25 cellular contexts compared by ENCODE assay signal in genomic region chr16:56918467-56919012, GRCh38. TPM values are rescaled to one million over a fixed set of nuclear protein-coding genes. Genes with fewer than 3 reads are reported as not detected.
A peak's percentile ranks its signal among the peaks of the same experiment; 100 is the strongest.
DNase-seq lines count a peak whose midpoint lies in the region; ATAC-seq, FAIRE-seq and TF ChIP-seq lines count a peak whose summit lies in the region.
"Had no signal": no experiment of that assay in that cellular context is flagged by ENCODE, and none has a peak within 500 bp of the region (broad histone marks: within the 10 kb centered on the region; RNA-seq: fewer than 3 reads in every experiment).

No MANE protein-coding gene starts in this region.

- in situ Hi-C loops in HepG2 (cut with HindIII; ENCODE audit: extremely low pct_ligation_motif_present, low pct_unique_long_range_greater_than_20kb) (no loop called here), K562 (cut with MboI) (no loop called here), HAP-1 (cut with MboI; ENCODE audit: low sequenced_read_pairs) (no loop called here)

- no peak for TF ChIP-seq CTCF in HepG2 (CRISPR knock-in tag; IDR thresholded peaks at IDR 0.05)
- TF ChIP-seq CTCF in right lobe of liver (IDR thresholded peaks at IDR 0.05): no peak
- no peak for TF ChIP-seq CTCF in K562 (IDR thresholded peaks at IDR 0.05 in 2 of 3, conservative IDR thresholded peaks at IDR 0.05 in 1 of 3; ENCODE audit: insufficient read depth in 2 of 3, low read depth in 1 of 3, low read length in 3 of 3)
- TF ChIP-seq CTCF in pancreas (IDR thresholded peaks at IDR 0.05): no peak
- TF ChIP-seq CTCF in vagina (IDR thresholded peaks at IDR 0.05): no peak

- FAIRE-seq in HepG2 (lab: Jason Lieb, UNC) (no peak), K562 (lab: Jason Lieb, UNC) (no peak), pancreas (lab: Jason Lieb, UNC) (no peak)

- H3K27me3 ChIP-seq in HepG2 (ENCODE audit: control insufficient read depth in 1 of 2, insufficient read depth in 2 of 2, low read length in 2 of 2) (no peaks in the 10 kb centered on the region), right lobe of liver (no peaks in the 10 kb centered on the region), K562 (ENCODE audit: control insufficient read depth in 2 of 2, insufficient read depth in 2 of 2, low read length in 2 of 2) (peaks cover 42 to 60% of the 10 kb centered on the region in 2 experiments), pancreas (no peaks in the 10 kb centered on the region), HAP-1 (ENCODE audit: low read depth) (no peaks in the 10 kb centered on the region), vagina (no peaks in the 10 kb centered on the region)
- H3K27me3 ChIP-seq: BLaER1, neural progenitor cell, right atrium auricular region, upper lobe of right lung had no signal

- peak overlapping the region; percentile 54 for H3K4me2 ChIP-seq in HepG2 (ENCODE audit: low read depth, low read length)
- H3K4me2 ChIP-seq in K562 (ENCODE audit: insufficient read depth, low read length): no peak overlapping the region
- H3K4me2 ChIP-seq: neural progenitor cell had no signal

- no peak for TF ChIP-seq RAD21 in HepG2 (CRISPR knock-in tag; IDR thresholded peaks at IDR 0.05)
- no peak for TF ChIP-seq RAD21 in K562 (CRISPR knock-in tag; conservative IDR thresholded peaks at IDR 0.05 in 1 of 2, IDR thresholded peaks at IDR 0.05 in 1 of 2)

- no peak overlapping the region for H2AFZ ChIP-seq in HepG2 (ENCODE audit: low read length)
- H2AFZ ChIP-seq in K562 (ENCODE audit: low read depth, low read length): no peak overlapping the region
- H2AFZ ChIP-seq: neural progenitor cell had no signal

- H3K79me2 ChIP-seq in HepG2 (ENCODE audit: insufficient read depth, low read length) (no peaks in the 10 kb centered on the region), K562 (ENCODE audit: control insufficient read depth, insufficient read depth, low read length) (no peaks in the 10 kb centered on the region)

- peaks cover 88% of the 10 kb centered on the region for H3K4me1 ChIP-seq in HepG2 (ENCODE audit: insufficient read depth, low read length)
- H3K4me1 ChIP-seq in right lobe of liver: peaks cover 0 to 13% (median 5%) of the 10 kb centered on the region in 4 donors
- no peaks in the 10 kb centered on the region; a peak in 1 of 5 replicates for H3K4me1 ChIP-seq in K562 (replicated peaks in 1 of 2; ENCODE audit: control insufficient read depth in 2 of 2, insufficient read depth in 2 of 2, low read length in 2 of 2)
- H3K4me1 ChIP-seq in pancreas: peaks cover 26 to 49% (median 34%) of the 10 kb centered on the region in 3 donors
- H3K4me1 ChIP-seq in HAP-1: no peaks in the 10 kb centered on the region
- H3K4me1 ChIP-seq in vagina: peaks cover 27% of the 10 kb centered on the region
- H3K4me1 ChIP-seq: neural progenitor cell had no signal

- 88% methylated on average over 12 of the region's 12 CpGs for WGBS in HepG2 (ENCODE audit: low lambda C conversion rate)
- WGBS in right lobe of liver (ENCODE audit: insufficient coverage, low coverage, low lambda C conversion rate, missing lambda C conversion rate): 83% methylated on average over 10 of the region's 12 CpGs
- WGBS in K562 (ENCODE audit: insufficient coverage, low coverage, missing lambda C conversion rate): under 1% methylated on average over 12 of the region's 12 CpGs
- 40 to 69% methylated on average over 12 of the region's 12 CpGs for WGBS in pancreas, 2 donors

- ATAC-seq in HepG2 (no peak), right lobe of liver (no peak), K562 (peak; percentile 46), pancreas (peak in 1 of 4 donors; percentile 13), GM19455 (IDR thresholded peaks at IDR 0.05; ENCODE audit: unreplicated experiment) (no peak)
- ATAC-seq: upper lobe of right lung, WTC11 had no signal

- intact Hi-C loops in HepG2 (cut with micrococcal nuclease; ENCODE audit: unreplicated experiment): no loop called here
- intact Hi-C loops in right lobe of liver (cut with DNase I): no loop called here
- intact Hi-C loops in K562 (cut with micrococcal nuclease): no loop called here
- intact Hi-C loops in pancreas (cut with DNase I): no loop called here
- intact Hi-C loops in vagina (cut with DNase I): no loop called here

- H3K4me3 ChIP-seq in HepG2 (replicated peaks in 1 of 3; ENCODE audit: insufficient read depth in 1 of 3, low read depth in 2 of 3, low read length in 3 of 3) (no peak overlapping the region), right lobe of liver (no peak overlapping the region), K562 (no peak overlapping the region), pancreas (peak overlapping the region in 3 of 4 donors; percentile 2 to 29 (median 21)), HAP-1 (no peak overlapping the region), vagina (no peak overlapping the region)
- H3K4me3 ChIP-seq: BLaER1, neural progenitor cell, right atrium auricular region, SK-N-MC, upper lobe of right lung had no signal

- POLR2A ChIA-PET in HepG2 (lab: Yijun Ruan, JAX) (interaction anchor here (0.9 to 8.7 kb wide), 7 partner anchors 8 to 104 kb away, joined by 3 to 232 read pairs (median 7); partner anchors contain the start of gene HERPUD1), K562 (lab: Yijun Ruan, JAX) (interaction anchor here (0.9 to 5.5 kb wide), 2 partner anchors 14 to 22 kb away, joined by 3 to 79 read pairs; partner anchors contain the start of gene HERPUD1)

- H3K36me3 ChIP-seq in HepG2 (replicated peaks in 1 of 2; ENCODE audit: control insufficient read depth in 1 of 2, insufficient read depth in 2 of 2, low read length in 2 of 2) (no peaks in the 10 kb centered on the region), right lobe of liver (no peaks in the 10 kb centered on the region), K562 (ENCODE audit: control insufficient read depth, insufficient read depth, low read length) (no peaks in the 10 kb centered on the region), pancreas (no peaks in the 10 kb centered on the region), HAP-1 (replicated peaks) (no peaks in the 10 kb centered on the region), vagina (no peaks in the 10 kb centered on the region)
- H3K36me3 ChIP-seq: BLaER1, neural progenitor cell, right atrium auricular region, upper lobe of right lung had no signal

- BruUV-seq in HepG2 (replicated peaks; lab: Mats Ljungman, UMichigan) (no TSS peak), K562 (replicated peaks; lab: Mats Ljungman, UMichigan) (no TSS peak)

- H4K20me1 ChIP-seq in HepG2 (ENCODE audit: insufficient read depth, low read length): no peaks in the 10 kb centered on the region
- H4K20me1 ChIP-seq in K562 (replicated peaks; ENCODE audit: control insufficient read depth, insufficient read depth, low read length): peaks cover 4% of the 10 kb centered on the region
- H4K20me1 ChIP-seq: BLaER1 had no signal

- CTCF ChIA-PET in HepG2 (lab: Yijun Ruan, JAX; ENCODE audit: low intra/inter-chr PET ratio, low total read pairs) (no interaction called here), K562 (lab: Yijun Ruan, JAX; ENCODE audit: low intra/inter-chr PET ratio) (no interaction called here)

- H3K27ac ChIP-seq in HepG2 (ENCODE audit: extremely low read length, insufficient read depth, low read length) (peak overlapping the region; percentile 59), right lobe of liver (no peak overlapping the region), K562 (ENCODE audit: extremely low read depth, low read depth, low read length) (no peak overlapping the region), pancreas (peak overlapping the region; percentile 58 to 82 (median 74)), vagina (no peak overlapping the region)
- H3K27ac ChIP-seq: BLaER1, HL-60, neural progenitor cell, right atrium auricular region, SK-N-MC, upper lobe of right lung had no signal

- no peak for DNase-seq in HepG2 (ENCODE audit: low spot score)
- DNase-seq in right lobe of liver: no peak
- DNase-seq in K562 (ENCODE audit: extremely low read depth in 1 of 4, low spot score in 3 of 4): no peak
- no peak for DNase-seq in pancreas
- DNase-seq in HAP-1 (ENCODE audit: low spot score in 2 of 2): no peak
- no peak for DNase-seq in vagina (ENCODE audit: extremely low spot score in 2 of 2)
- no peak for DNase-seq in SIG-M5 (lab: John Stamatoyannopoulos, UW)
- DNase-seq: activated gamma-delta T cell treated with Interleukin-2 at 50 U/mL for 16 hours; activated T-cell treated with anti-CD3 and anti-CD28 coated beads, Interleukin-2, amount 50 U/mL, for 1 hour; amniotic stem cell; EL; GOT3; NCI-H2081 treated with DMSO at 0.1 percent for 48 hours; NCI-H446; NK-92 treated with Interleukin-12 subunit alpha and Interleukin-12 subunit beta, amount 100 ng/mL, for 24 hours; upper lobe of right lung had no signal

- H3K9me3 ChIP-seq in HepG2 (ENCODE audit: low read length): no peaks in the 10 kb centered on the region
- no peaks in the 10 kb centered on the region for H3K9me3 ChIP-seq in right lobe of liver
- no peaks in the 10 kb centered on the region for H3K9me3 ChIP-seq in K562 (replicated peaks; ENCODE audit: control insufficient read depth, insufficient read depth, low read depth, low read length)
- no peaks in the 10 kb centered on the region for H3K9me3 ChIP-seq in pancreas
- no peaks in the 10 kb centered on the region for H3K9me3 ChIP-seq in HAP-1
- no peaks in the 10 kb centered on the region for H3K9me3 ChIP-seq in vagina
- H3K9me3 ChIP-seq: BLaER1, right atrium auricular region, upper lobe of right lung had no signal

- no peaks in the 10 kb centered on the region for H3K9me1 ChIP-seq in K562 (ENCODE audit: control insufficient read depth, insufficient read depth, low read length)

- H3K9ac ChIP-seq in HepG2 (ENCODE audit: insufficient read depth, low read depth, low read length): no peak overlapping the region
- H3K9ac ChIP-seq in K562 (ENCODE audit: insufficient read depth in 1 of 2, low read depth in 2 of 2, low read length in 2 of 2): no peak overlapping the region
- H3K9ac ChIP-seq: BLaER1, neural progenitor cell had no signal

- no peak for TF ChIP-seq POLR2A in HepG2 (IDR thresholded peaks at IDR 0.05; ENCODE audit: insufficient read depth in 1 of 2, low read depth in 2 of 2, low read length in 2 of 2)
- no peak for TF ChIP-seq POLR2A in right lobe of liver (IDR thresholded peaks at IDR 0.05)
- TF ChIP-seq POLR2A in K562 (conservative IDR thresholded peaks at IDR 0.05): no peak
- TF ChIP-seq POLR2A in vagina (IDR thresholded peaks at IDR 0.05): no peak

- TF ChIP-seq EP300 in HepG2 (IDR thresholded peaks at IDR 0.05; ENCODE audit: low read depth in 2 of 2, low read length in 2 of 2) (no peak), HepG2 (CRISPR knock-in tag; IDR thresholded peaks at IDR 0.05; ENCODE audit: borderline replicate concordance) (no peak), K562 (IDR thresholded peaks at IDR 0.05; ENCODE audit: low read length) (no peak)

RNA-seq across cellular contexts. Expression of gene HERPUD1, which starts 13.4 kb away (rescaled TPM):
- total RNA-seq in HepG2 (2016; rRNA removed; fragmentation: Illumina TruSeq; extraction: Trizol) (65.3 and 96.2 TPM in 2 replicates), right lobe of liver (100 to 1,000 TPM; 103 to 185 (median 133) TPM), K562 (2014; rRNA removed) (25.8 and 26.8 TPM in 2 replicates), K562 (2014; rRNA removed; fragmentation: Illumina TruSeq; extraction: Trizol) (49.3 and 65.4 TPM in 2 replicates), K562 (2015; rRNA removed; fragmentation: Illumina TruSeq; extraction: Trizol) (18.1 and 19.2 TPM in 2 replicates), K562 (2021) (54.4 and 60.7 TPM in 2 replicates), pancreas (100 to 1,000 TPM; 165 to 298 (median 238) TPM), vagina (97.7 TPM)
- total RNA-seq in HepG2 (2016; cell fraction: cytosol; rRNA removed; fragmentation: Illumina TruSeq; extraction: Trizol; ENCODE audit: low read depth): 30.1 and 30.9 TPM in 2 replicates
- total RNA-seq in HepG2 (2016; cell fraction: insoluble cytoplasmic fraction; rRNA removed; fragmentation: Illumina TruSeq; extraction: Trizol): 63.9 and 93.3 TPM in 2 replicates
- 64.8 and 86.4 TPM in 2 replicates for total RNA-seq in HepG2 (2016; cell fraction: membrane; rRNA removed; fragmentation: Illumina TruSeq; extraction: Trizol)
- total RNA-seq in HepG2 (2016; cell fraction: nucleus; rRNA removed; fragmentation: Illumina TruSeq; extraction: Trizol): 133 and 155 TPM in 2 replicates
- polyA plus RNA-seq in HepG2 (2011; rRNA removed) (311 and 323 TPM in 2 replicates), K562 (2011; rRNA removed) (50.0 and 90.9 TPM in 2 replicates), K562 (2014; fragmentation: Illumina TruSeq; extraction: Trizol) (57.8 and 60.7 TPM in 2 replicates), K562 (2014; fragmentation: Nextera tagmentation; extraction: Ambion mirVana) (10 to 100 TPM; 14.2 to 17.8 TPM), K562 (2014; rRNA removed) (32.0 and 37.4 TPM in 2 replicates), pancreas (100 to 1,000 TPM in 1 of 2 donors, 10 to 100 TPM in 1; 78.2 to 144 TPM)
- polyA plus RNA-seq in HepG2 (2011; cell fraction: cytosol; rRNA removed): 179 and 230 TPM in 2 replicates
- polyA plus RNA-seq in HepG2 (2011; cell fraction: nucleus; rRNA removed): 192 and 208 TPM in 2 replicates
- 165 and 190 TPM in 2 replicates for polyA plus RNA-seq in HepG2 (2012)
- 33.0 and 44.6 TPM in 2 replicates for polyA plus RNA-seq in HepG2 (2016; cell fraction: cytosol; fragmentation: Illumina TruSeq; extraction: Trizol; ENCODE audit: low read depth)
- polyA plus RNA-seq in HepG2 (2016; cell fraction: insoluble cytoplasmic fraction; fragmentation: Illumina TruSeq; extraction: Trizol; ENCODE audit: low read depth): 80.1 and 93.2 TPM in 2 replicates
- 58.1 and 78.2 TPM in 2 replicates for polyA plus RNA-seq in HepG2 (2016; cell fraction: membrane; fragmentation: Illumina TruSeq; extraction: Trizol; ENCODE audit: low read depth)
- polyA plus RNA-seq in HepG2 (2016; cell fraction: nucleus; fragmentation: Illumina TruSeq; extraction: Trizol; ENCODE audit: insufficient read depth, low read depth): 216 and 231 TPM in 2 replicates
- polyA minus RNA-seq in HepG2 (2011; rRNA and poly(A)+ RNA removed; ENCODE audit: low replicate concordance): 206 and 472 TPM in 2 replicates
- 126 and 139 TPM in 2 replicates for polyA minus RNA-seq in HepG2 (2011; cell fraction: cytosol; rRNA and poly(A)+ RNA removed)
- polyA minus RNA-seq in HepG2 (2011; cell fraction: nucleus; rRNA and poly(A)+ RNA removed): 287 and 365 TPM in 2 replicates
- 163 and 256 TPM in 2 replicates for total RNA-seq in K562 (2011; cell fraction: chromatin; rRNA removed; ENCODE audit: low replicate concordance)
- 127 and 147 TPM in 2 replicates for total RNA-seq in K562 (2011; cell fraction: nucleolus; rRNA removed)
- 170 and 203 TPM in 2 replicates for total RNA-seq in K562 (2011; cell fraction: nucleoplasm; rRNA removed)
- 36.4 and 59.0 TPM in 2 replicates for polyA plus RNA-seq in K562 (2011; cell fraction: cytosol; rRNA removed)
- 92.5 and 115 TPM in 2 replicates for polyA plus RNA-seq in K562 (2011; cell fraction: nucleus; rRNA removed)
- polyA plus RNA-seq in K562 (2012): 28.0 and 112 TPM in 2 replicates
- 49.2 and 70.6 TPM in 2 replicates for polyA minus RNA-seq in K562 (2011; rRNA and poly(A)+ RNA removed)
- 36.1 and 42.5 TPM in 2 replicates for polyA minus RNA-seq in K562 (2011; cell fraction: cytosol; rRNA and poly(A)+ RNA removed)
- 36.1 and 75.2 TPM in 2 replicates for polyA minus RNA-seq in K562 (2011; cell fraction: nucleus; rRNA and poly(A)+ RNA removed)

RNA-seq across cellular contexts. Expression of gene CETP, which starts 43.2 kb away (rescaled TPM):
- 0.31 TPM in 1 of 2 replicates, not detected in the other for total RNA-seq in HepG2 (2016; rRNA removed; fragmentation: Illumina TruSeq; extraction: Trizol)
- not detected in 2 replicates for total RNA-seq in HepG2 (2016; cell fraction: cytosol; rRNA removed; fragmentation: Illumina TruSeq; extraction: Trizol; ENCODE audit: low read depth)
- 0.17 TPM in 1 of 2 replicates, not detected in the other for total RNA-seq in HepG2 (2016; cell fraction: insoluble cytoplasmic fraction; rRNA removed; fragmentation: Illumina TruSeq; extraction: Trizol)
- total RNA-seq in HepG2 (2016; cell fraction: membrane; rRNA removed; fragmentation: Illumina TruSeq; extraction: Trizol): 0.14 and 0.25 TPM in 2 replicates
- total RNA-seq in HepG2 (2016; cell fraction: nucleus; rRNA removed; fragmentation: Illumina TruSeq; extraction: Trizol): 0.28 TPM in 2 replicates
- polyA plus RNA-seq in HepG2 (2011; rRNA removed): 9.8 and 15.7 TPM in 2 replicates
- 7.5 and 11.8 TPM in 2 replicates for polyA plus RNA-seq in HepG2 (2011; cell fraction: cytosol; rRNA removed)
- polyA plus RNA-seq in HepG2 (2011; cell fraction: nucleus; rRNA removed): 8.6 and 9.0 TPM in 2 replicates
- polyA plus RNA-seq in HepG2 (2012): 1.5 and 3.1 TPM in 2 replicates
- polyA plus RNA-seq in HepG2 (2016; cell fraction: cytosol; fragmentation: Illumina TruSeq; extraction: Trizol; ENCODE audit: low read depth): 0.25 and 0.33 TPM in 2 replicates
- polyA plus RNA-seq in HepG2 (2016; cell fraction: insoluble cytoplasmic fraction; fragmentation: Illumina TruSeq; extraction: Trizol; ENCODE audit: low read depth): 0.32 and 0.36 TPM in 2 replicates
- polyA plus RNA-seq in HepG2 (2016; cell fraction: membrane; fragmentation: Illumina TruSeq; extraction: Trizol; ENCODE audit: low read depth): 0.11 and 0.17 TPM in 2 replicates
- polyA plus RNA-seq in HepG2 (2016; cell fraction: nucleus; fragmentation: Illumina TruSeq; extraction: Trizol; ENCODE audit: insufficient read depth, low read depth): 0.56 and 0.62 TPM in 2 replicates
- 0.07 and 7.1 TPM in 2 replicates for polyA minus RNA-seq in HepG2 (2011; rRNA and poly(A)+ RNA removed; ENCODE audit: low replicate concordance)
- 2.1 and 4.2 TPM in 2 replicates for polyA minus RNA-seq in HepG2 (2011; cell fraction: cytosol; rRNA and poly(A)+ RNA removed)
- 1.5 and 2.5 TPM in 2 replicates for polyA minus RNA-seq in HepG2 (2011; cell fraction: nucleus; rRNA and poly(A)+ RNA removed)
- 10 to 100 TPM in 1 of 6 experiments, 1 to 10 TPM in 4, under 1 TPM in 1; 0.62 to 11.8 (median 4.7) TPM for total RNA-seq in right lobe of liver
- 0.37 TPM in 1 of 2 replicates, not detected in the other for total RNA-seq in K562 (2011; cell fraction: chromatin; rRNA removed; ENCODE audit: low replicate concordance)
- total RNA-seq in K562 (2011; cell fraction: nucleolus; rRNA removed): 0.17 TPM in 1 of 2 replicates, not detected in the other
- total RNA-seq in K562 (2011; cell fraction: nucleoplasm; rRNA removed): not detected in 2 replicates
- not detected in 2 replicates for total RNA-seq in K562 (2014; rRNA removed)
- not detected in 2 replicates for total RNA-seq in K562 (2014; rRNA removed; fragmentation: Illumina TruSeq; extraction: Trizol)
- not detected in 2 replicates for total RNA-seq in K562 (2015; rRNA removed; fragmentation: Illumina TruSeq; extraction: Trizol)
- not detected in 2 replicates for total RNA-seq in K562 (2021)
- 0.05 TPM in 1 of 2 replicates, not detected in the other for polyA plus RNA-seq in K562 (2011; rRNA removed)
- polyA plus RNA-seq in K562 (2011; cell fraction: cytosol; rRNA removed): 0.06 TPM in 1 of 2 replicates, not detected in the other
- polyA plus RNA-seq in K562 (2011; cell fraction: nucleus; rRNA removed): 0.06 and 0.30 TPM in 2 replicates
- polyA plus RNA-seq in K562 (2012): 0.06 TPM in 1 of 2 replicates, not detected in the other
- not detected in 2 replicates for polyA plus RNA-seq in K562 (2014; fragmentation: Illumina TruSeq; extraction: Trizol)
- polyA plus RNA-seq in K562 (2014; fragmentation: Nextera tagmentation; extraction: Ambion mirVana): under 1 TPM in 1 of 2 experiments, not detected in 1; 0.07 TPM
- polyA plus RNA-seq in K562 (2014; rRNA removed): 0.11 TPM in 1 of 2 replicates, not detected in the other
- polyA minus RNA-seq in K562 (2011; rRNA and poly(A)+ RNA removed): not detected in 2 replicates
- polyA minus RNA-seq in K562 (2011; cell fraction: cytosol; rRNA and poly(A)+ RNA removed): not detected in 2 replicates
- polyA minus RNA-seq in K562 (2011; cell fraction: nucleus; rRNA and poly(A)+ RNA removed): not detected in 2 replicates
- under 1 TPM in 5 of 6 donors, not detected in 1; 0.12 to 0.28 (median 0.21) TPM for total RNA-seq in pancreas
- 1 to 10 TPM in 1 of 2 donors, under 1 TPM in 1; 0.26 to 1.0 TPM for polyA plus RNA-seq in pancreas
- not detected for total RNA-seq in vagina
- total RNA-seq: M059J, right atrium auricular region, WTC11 had no signal

RNA-seq across cellular contexts. Expression of gene SLC12A3, which starts 53.5 kb away (rescaled TPM):
- not detected in 2 replicates for total RNA-seq in HepG2 (2016; rRNA removed; fragmentation: Illumina TruSeq; extraction: Trizol)
- total RNA-seq in HepG2 (2016; cell fraction: cytosol; rRNA removed; fragmentation: Illumina TruSeq; extraction: Trizol; ENCODE audit: low read depth): 0.35 TPM in 1 of 2 replicates, not detected in the other
- total RNA-seq in HepG2 (2016; cell fraction: insoluble cytoplasmic fraction; rRNA removed; fragmentation: Illumina TruSeq; extraction: Trizol): not detected in 2 replicates
- total RNA-seq in HepG2 (2016; cell fraction: membrane; rRNA removed; fragmentation: Illumina TruSeq; extraction: Trizol): 0.07 and 0.40 TPM in 2 replicates
- not detected in 2 replicates for total RNA-seq in HepG2 (2016; cell fraction: nucleus; rRNA removed; fragmentation: Illumina TruSeq; extraction: Trizol)
- 5.1 and 6.2 TPM in 2 replicates for polyA plus RNA-seq in HepG2 (2011; rRNA removed)
- polyA plus RNA-seq in HepG2 (2011; cell fraction: cytosol; rRNA removed): 1.6 and 1.7 TPM in 2 replicates
- polyA plus RNA-seq in HepG2 (2011; cell fraction: nucleus; rRNA removed): 21.0 and 30.1 TPM in 2 replicates
- polyA plus RNA-seq in HepG2 (2012): 1.9 and 3.9 TPM in 2 replicates
- polyA plus RNA-seq in HepG2 (2016; cell fraction: cytosol; fragmentation: Illumina TruSeq; extraction: Trizol; ENCODE audit: low read depth): not detected in 2 replicates
- not detected in 2 replicates for polyA plus RNA-seq in HepG2 (2016; cell fraction: insoluble cytoplasmic fraction; fragmentation: Illumina TruSeq; extraction: Trizol; ENCODE audit: low read depth)
- polyA plus RNA-seq in HepG2 (2016; cell fraction: membrane; fragmentation: Illumina TruSeq; extraction: Trizol; ENCODE audit: low read depth): not detected in 2 replicates
- polyA plus RNA-seq in HepG2 (2016; cell fraction: nucleus; fragmentation: Illumina TruSeq; extraction: Trizol; ENCODE audit: insufficient read depth, low read depth): not detected in 2 replicates
- 8.9 and 232 TPM in 2 replicates for polyA minus RNA-seq in HepG2 (2011; rRNA and poly(A)+ RNA removed; ENCODE audit: low replicate concordance)
- 2.2 and 2.3 TPM in 2 replicates for polyA minus RNA-seq in HepG2 (2011; cell fraction: cytosol; rRNA and poly(A)+ RNA removed)
- 7.0 and 7.5 TPM in 2 replicates for polyA minus RNA-seq in HepG2 (2011; cell fraction: nucleus; rRNA and poly(A)+ RNA removed)
- not detected for total RNA-seq in right lobe of liver
- not detected in 2 replicates for total RNA-seq in K562 (2011; cell fraction: chromatin; rRNA removed; ENCODE audit: low replicate concordance)
- total RNA-seq in K562 (2011; cell fraction: nucleolus; rRNA removed): not detected in 2 replicates
- total RNA-seq in K562 (2011; cell fraction: nucleoplasm; rRNA removed): not detected in 2 replicates
- not detected in 2 replicates for total RNA-seq in K562 (2014; rRNA removed)
- not detected in 2 replicates for total RNA-seq in K562 (2014; rRNA removed; fragmentation: Illumina TruSeq; extraction: Trizol)
- total RNA-seq in K562 (2015; rRNA removed; fragmentation: Illumina TruSeq; extraction: Trizol): not detected in 2 replicates
- total RNA-seq in K562 (2021): not detected in 2 replicates
- polyA plus RNA-seq in K562 (2011; rRNA removed): not detected in 2 replicates
- not detected in 2 replicates for polyA plus RNA-seq in K562 (2011; cell fraction: cytosol; rRNA removed)
- 0.04 TPM in 1 of 2 replicates, not detected in the other for polyA plus RNA-seq in K562 (2011; cell fraction: nucleus; rRNA removed)
- 0.01 TPM in 1 of 2 replicates, not detected in the other for polyA plus RNA-seq in K562 (2012)
- polyA plus RNA-seq in K562 (2014; fragmentation: Illumina TruSeq; extraction: Trizol): not detected in 2 replicates
- not detected for polyA plus RNA-seq in K562 (2014; fragmentation: Nextera tagmentation; extraction: Ambion mirVana)
- not detected in 2 replicates for polyA plus RNA-seq in K562 (2014; rRNA removed)
- not detected in 2 replicates for polyA minus RNA-seq in K562 (2011; rRNA and poly(A)+ RNA removed)
- 0.95 and 1.3 TPM in 2 replicates for polyA minus RNA-seq in K562 (2011; cell fraction: cytosol; rRNA and poly(A)+ RNA removed)
- polyA minus RNA-seq in K562 (2011; cell fraction: nucleus; rRNA and poly(A)+ RNA removed): 0.13 TPM in 1 of 2 replicates, not detected in the other
- total RNA-seq in pancreas: under 1 TPM in 5 of 6 donors, not detected in 1; 0.05 to 0.12 (median 0.08) TPM
- polyA plus RNA-seq in pancreas: under 1 TPM; 0.04 to 0.05 TPM
- total RNA-seq in vagina: not detected
- total RNA-seq: left lobe of liver, M059J, right atrium auricular region, upper lobe of right lung, WTC11 had no signal

Comparison
In these comparisons a context has a peak if more than half of its experiments do, and no peak if none do; other contexts are left out.
1. H3K27ac ChIP-seq: peak in HepG2 (single experiment) and pancreas (4 of 4); none in right lobe of liver (0 of 3), K562 (single experiment) and vagina (single experiment).
2. H3K4me3 ChIP-seq: peak in pancreas (3 of 4); none in HepG2 (0 of 3), right lobe of liver (0 of 3), K562 (single experiment), HAP-1 (single experiment) and vagina (0 of 2).
3. Of the 241 proteins assayed by ChIP-seq in both HepG2 and K562: peak only in HepG2: ARHGAP35; only in K562: none; in both: ZNF12; in neither: 239.